Comparison of ENCODE assay signal across 1 cellular context in genomic region chr10:24524314-24524713, GRCh38.
TF ChIP-seq lines count a peak whose summit lies in the region.

No MANE protein-coding gene starts in this region.

TF ChIP-seq in H1, 55 proteins besides CTCF, POLR2A, EP300 and RAD21 (continued from another document):
- TF ChIP-seq USF2 (IDR thresholded peaks at IDR 0.05; ENCODE audit: low read length) (no peak), CTBP2 (IDR thresholded peaks at IDR 0.05; ENCODE audit: borderline replicate concordance, insufficient read depth, insufficient read length, low read length) (no peak), SRF (IDR thresholded peaks at IDR 0.05; ENCODE audit: low read depth, low read length) (no peak), SP2 (IDR thresholded peaks at IDR 0.05; ENCODE audit: low read length) (no peak), GABPA (IDR thresholded peaks at IDR 0.05; ENCODE audit: borderline replicate concordance, insufficient read depth, low read length) (no peak), YY1 (IDR thresholded peaks at IDR 0.05; ENCODE audit: low read depth, low read length) (no peak), CBX5 (IDR thresholded peaks at IDR 0.05; ENCODE audit: low read depth, low read length) (no peak), SIN3A (conservative IDR thresholded peaks at IDR 0.05 in 1 of 2, IDR thresholded peaks at IDR 0.05 in 1 of 2; ENCODE audit: low read depth in 1 of 2, low read length in 2 of 2) (no peak), KDM1A (IDR thresholded peaks at IDR 0.05; ENCODE audit: borderline replicate concordance, low read length) (no peak), BRCA1 (IDR thresholded peaks at IDR 0.05; ENCODE audit: low read depth, low read length) (no peak)
